8 cellular contexts compared by ENCODE assay signal in the genomic region with DNA sequence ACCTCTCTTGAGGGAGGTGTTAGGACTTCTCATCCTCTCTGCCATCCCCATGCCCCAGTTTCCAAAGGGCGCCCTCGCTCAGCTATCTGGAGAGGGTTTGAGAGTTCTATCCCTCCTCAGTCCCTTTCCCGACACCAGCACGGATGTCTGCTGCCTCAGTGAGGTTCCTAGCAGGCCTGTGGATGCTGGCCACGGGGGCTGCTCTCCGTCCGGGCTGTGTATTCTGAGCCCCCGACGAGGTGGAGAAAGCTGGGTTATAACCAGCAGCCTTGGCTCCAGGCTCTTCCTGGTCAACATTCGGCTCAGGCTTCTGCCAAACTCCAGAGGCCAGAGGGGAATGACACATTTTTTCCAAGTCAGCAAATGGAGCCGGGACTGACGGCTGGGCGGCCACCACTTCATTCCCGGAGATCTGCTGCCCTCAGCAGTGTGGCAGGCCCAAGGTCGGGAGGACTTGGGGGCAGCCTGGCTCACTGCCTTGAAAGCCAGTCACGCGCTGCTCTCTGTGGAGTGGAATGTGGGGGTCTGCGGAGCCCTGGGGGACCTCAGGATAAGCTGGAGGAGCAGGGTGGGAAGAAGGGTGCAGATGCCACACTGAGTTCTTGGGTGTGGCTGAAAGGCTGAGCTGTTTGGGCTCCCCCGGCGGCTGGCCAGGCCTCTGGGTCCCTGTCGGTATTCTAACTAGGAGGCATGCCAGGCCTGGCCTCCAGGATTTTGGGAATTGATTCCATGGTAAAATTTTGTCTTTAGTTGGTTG. TPM values are rescaled to one million over a fixed set of nuclear protein-coding genes. Genes with fewer than 3 reads are reported as not detected.
A peak's percentile ranks its signal among the peaks of the same experiment; 100 is the strongest.
DNase-seq lines count a peak whose midpoint lies in the region; ATAC-seq and TF ChIP-seq lines count a peak whose summit lies in the region.

No MANE protein-coding gene starts in this region.

- H3K4me3 Mint-ChIP-seq in activated naive CD4-positive, alpha-beta T cell treated with anti-CD3 and anti-CD28 coated beads, Interleukin-2, amount 10 ng/mL, durations not matched to agents 7 days and 5 days = peak overlapping the region; percentile 74

- CTCF ChIA-PET in activated naive CD4-positive, alpha-beta T cell treated with anti-CD3 and anti-CD28 coated beads, Interleukin-2, amount 10 ng/mL, durations not matched to agents 7 days and 5 days (lab: Charles Lee) = interaction anchor here (0.6 to 3.3 kb wide), 25 partner anchors 8 to 652 kb away, joined by 3 to 22 read pairs (median 4); a partner anchor contains a TSS

- peaks cover 39% of the 10 kb centered on the region for H3K4me1 Mint-ChIP-seq in activated naive CD4-positive, alpha-beta T cell treated with anti-CD3 and anti-CD28 coated beads, Interleukin-2, amount 10 ng/mL, durations not matched to agents 7 days and 5 days

- ATAC-seq in mucosa of descending colon (no peak), aorta (ENCODE audit: low FRiP score) (peak; percentile 72), GM19455 (IDR thresholded peaks at IDR 0.05; ENCODE audit: unreplicated experiment) (no peak)

- H3K9me3 ChIP-seq in mucosa of descending colon (no peaks in the 10 kb centered on the region), aorta (ENCODE audit: control insufficient read depth, low read length) (no peaks in the 10 kb centered on the region)

- no peak overlapping the region for H3K4me3 ChIP-seq in mucosa of descending colon
- H3K4me3 ChIP-seq in aorta (ENCODE audit: low read length in 2 of 2) = no peak overlapping the region

- peaks cover 26% of the 10 kb centered on the region for H3K36me3 Mint-ChIP-seq in activated naive CD4-positive, alpha-beta T cell treated with anti-CD3 and anti-CD28 coated beads, Interleukin-2, amount 10 ng/mL, durations not matched to agents 7 days and 5 days

- H3K27me3 Mint-ChIP-seq in activated naive CD4-positive, alpha-beta T cell treated with anti-CD3 and anti-CD28 coated beads, Interleukin-2, amount 10 ng/mL, durations not matched to agents 7 days and 5 days = no peaks in the 10 kb centered on the region

- H3K27me3 ChIP-seq in aorta (ENCODE audit: control insufficient read depth in 1 of 2, insufficient read depth in 2 of 2, low read length in 1 of 2) = no peaks in the 10 kb centered on the region

- intact Hi-C loops in mucosa of descending colon (cut with DNase I, micrococcal nuclease) (loop anchor here (5.0 to 10.0 kb wide), 3 partner anchors 116 to 636 kb away; no protein-coding TSS in a partner anchor), aorta (cut with DNase I) (loop anchor here (1.0 to 2.0 kb wide), 5 partner anchors 36 to 472 kb away; no protein-coding TSS in a partner anchor)

- peak overlapping the region; percentile 96 for H3K27ac Mint-ChIP-seq in activated naive CD4-positive, alpha-beta T cell treated with anti-CD3 and anti-CD28 coated beads, Interleukin-2, amount 10 ng/mL, durations not matched to agents 7 days and 5 days

- H3K36me3 ChIP-seq in mucosa of descending colon (ENCODE audit: low read depth) (no peaks in the 10 kb centered on the region), aorta (ENCODE audit: control insufficient read depth in 1 of 2, insufficient read depth in 2 of 2, low read length in 1 of 2) (peaks cover 0 to under 1% of the 10 kb centered on the region in 2 donors)

- no peak for TF ChIP-seq CTCF in mucosa of descending colon (IDR thresholded peaks at IDR 0.05)

- peak overlapping the region; percentile 81 to 84 for H3K27ac ChIP-seq in aorta (ENCODE audit: low read depth in 1 of 2, low read length in 2 of 2)

- WGBS in aorta, 2 donors = 4 to 7% methylated on average over 21 of the region's 21 CpGs

- H3K4me1 ChIP-seq in mucosa of descending colon (ENCODE audit: low read depth) (peaks cover 39% of the 10 kb centered on the region), aorta (ENCODE audit: control insufficient read depth in 1 of 2, insufficient read depth in 2 of 2, low read length in 2 of 2) (peaks cover 0 to 4% of the 10 kb centered on the region in 2 donors)

- no peak for DNase-seq in activated naive CD4-positive, alpha-beta T cell treated with anti-CD3 and anti-CD28 coated beads, Interleukin-2, amount 10 ng/mL, durations not matched to agents 7 days and 5 days
- no peak for DNase-seq in activated naive CD4-positive, alpha-beta T cell (lab: John Stamatoyannopoulos, UW)
- peak; percentile 74 for DNase-seq in dermis blood vessel endothelial cell
- peak in 2 of 3 donors; percentile 51 to 73 for DNase-seq in mucosa of descending colon
- DNase-seq in aorta = peak; percentile 90 to 91
- DNase-seq in stimulated activated CD4-positive, alpha-beta T cell treated with anti-CD3 and anti-CD28 coated beads, Interleukin-2, amount 100 ng/mL, for 24 hours = no peak
- no peak for DNase-seq in activated CD4-positive, alpha-beta T cell treated with anti-CD3 and anti-CD28 coated beads for 48 hours

- H3K9me3 Mint-ChIP-seq in activated naive CD4-positive, alpha-beta T cell treated with anti-CD3 and anti-CD28 coated beads, Interleukin-2, amount 10 ng/mL, durations not matched to agents 7 days and 5 days = no peaks in the 10 kb centered on the region

RNA-seq across cellular contexts. Expression of a gene that starts 27.4 kb away (rescaled TPM):
- 80.0 and 145 TPM in 2 replicates for total RNA-seq in dermis blood vessel endothelial cell
- total RNA-seq in mucosa of descending colon = 100 to 1,000 TPM in 2 of 3 donors, 10 to 100 TPM in 1; 95.3 to 109 (median 109) TPM
- total RNA-seq in aorta = 100 to 1,000 TPM in 1 of 2 donors, 10 to 100 TPM in 1; 80.3 to 156 TPM
- polyA plus RNA-seq in aorta = 10 to 100 TPM; 60.6 to 73.2 TPM

RNA-seq across cellular contexts. Expression of a gene that starts 28.1 kb away (rescaled TPM):
- total RNA-seq in dermis blood vessel endothelial cell (34.0 and 61.8 TPM in 2 replicates), mucosa of descending colon (10 to 100 TPM; 62.0 to 86.5 (median 71.2) TPM), aorta (10 to 100 TPM; 42.0 to 48.4 TPM)
- 10 to 100 TPM; 26.8 to 51.1 TPM for polyA plus RNA-seq in aorta

RNA-seq across cellular contexts. Expression of a gene that starts 39.4 kb away (rescaled TPM):
- total RNA-seq in dermis blood vessel endothelial cell (13.0 and 19.4 TPM in 2 replicates), mucosa of descending colon (1 to 10 TPM; 5.8 to 8.2 (median 8.0) TPM), aorta (10 to 100 TPM; 28.3 to 66.9 TPM)
- polyA plus RNA-seq in aorta = 10 to 100 TPM in 1 of 2 donors, 1 to 10 TPM in 1; 8.8 to 37.2 TPM

RNA-seq across cellular contexts. Expression of a gene that starts 57.7 kb away (rescaled TPM):
- 10.7 and 15.5 TPM in 2 replicates for total RNA-seq in dermis blood vessel endothelial cell
- total RNA-seq in mucosa of descending colon = 10 to 100 TPM; 27.6 to 59.7 (median 48.3) TPM
- total RNA-seq in aorta = 1 to 10 TPM; 4.0 to 5.1 TPM
- polyA plus RNA-seq in aorta = 1 to 10 TPM; 2.1 to 4.9 TPM

Comparison
In these comparisons a context has a peak if more than half of its experiments do, and no peak if none do; other contexts are left out.
1. DNase-seq: peak in dermis blood vessel endothelial cell (single experiment), mucosa of descending colon (2 of 3) and aorta (2 of 2); none in activated naive CD4-positive, alpha-beta T cell treated with anti-CD3 and anti-CD28 coated beads, Interleukin-2, amount 10 ng/mL, durations not matched to agents 7 days and 5 days (single experiment), activated naive CD4-positive, alpha-beta T cell (0 of 4), stimulated activated CD4-positive, alpha-beta T cell treated with anti-CD3 and anti-CD28 coated beads, Interleukin-2, amount 100 ng/mL, for 24 hours (0 of 2) and activated CD4-positive, alpha-beta T cell treated with anti-CD3 and anti-CD28 coated beads for 48 hours (single experiment).